ENCODE assay signal across 8 cellular contexts in the genomic region with DNA sequence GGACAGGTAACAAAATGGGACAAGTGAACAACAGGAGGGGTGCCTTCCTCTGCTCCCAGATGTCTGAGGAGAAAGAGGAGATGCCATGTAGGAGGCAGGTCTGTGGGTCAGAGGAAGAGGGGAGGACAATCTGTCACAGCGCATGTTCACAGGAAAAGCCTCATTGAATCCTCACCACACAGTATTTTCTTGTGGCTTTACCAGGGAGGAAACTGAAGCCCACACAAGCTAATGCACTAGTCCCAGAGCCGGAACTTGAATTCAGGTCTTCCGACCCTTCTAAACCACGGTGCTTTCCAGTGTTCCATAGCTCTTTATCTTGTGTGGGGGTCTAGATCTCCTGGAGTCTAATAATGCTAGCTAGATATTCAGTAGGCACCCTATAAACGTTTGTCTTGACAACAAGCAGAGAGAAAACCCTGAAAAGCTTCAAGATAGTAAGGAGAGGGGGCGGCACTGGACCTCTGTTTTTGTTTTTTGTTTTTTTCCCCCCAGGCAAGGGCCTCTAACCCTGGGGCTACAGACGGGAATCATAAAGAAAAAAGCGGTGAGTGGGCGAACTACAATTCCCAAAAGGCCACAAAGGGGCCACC. TPM values are rescaled to one million over a fixed set of nuclear protein-coding genes. Genes with fewer than 3 reads are reported as not detected.
DNase-seq lines count a peak whose midpoint lies in the region; ATAC-seq and TF ChIP-seq lines count a peak whose summit lies in the region.

No MANE protein-coding gene starts in this region.

- peak overlapping the region; percentile 93 to 96 (median 95) for H3K4me3 Mint-ChIP-seq in T-cell
- H3K4me3 Mint-ChIP-seq in stimulated activated memory B cell treated with anti-CD40 and anti-IgM and Interleukin-4, amounts not matched to agents 10 μg/mL and 1 μg/mL and 100 μg/mL, for 72 hours = peak overlapping the region; percentile 94

- no peaks in the 10 kb centered on the region for H3K9me3 ChIP-seq in HEK293 (ENCODE audit: control insufficient read depth, insufficient read depth, low read depth, low read length)

- POLR2A ChIA-PET in HEK293 (lab: Yijun Ruan, JAX) (interaction anchor here (0.6 to 3.5 kb wide), 10 partner anchors 8 to 593 kb away, joined by 3 to 72 read pairs (median 7); partner anchors contain the start of genes DDIT3, GLI1, INHBE and NXPH4), T-cell (lab: Charles Lee) (interaction anchor here (0.5 to 0.7 kb wide), 6 partner anchors 21 to 1321 kb away, joined by 3 to 8 read pairs (median 4); partner anchors contain the start of gene STAC3 (in 1 of the 2))

- H3K36me3 ChIP-seq in HEK293 (ENCODE audit: control insufficient read depth in 2 of 2, insufficient read depth in 1 of 2, low read length in 2 of 2) = peaks cover 0 to 35% of the 10 kb centered on the region in 2 experiments; a peak in 1 of 3 replicates

- no peak for TF ChIP-seq CTCF in HEK293 (tag by site-specific recombination; IDR thresholded peaks at IDR 0.05)

- no peak overlapping the region for H3K4me3 ChIP-seq in HEK293 (ENCODE audit: low read depth, low read length)

- H3K36me3 Mint-ChIP-seq in T-cell = peaks cover 27% of the 10 kb centered on the region
- peaks cover 33% of the 10 kb centered on the region for H3K36me3 Mint-ChIP-seq in stimulated activated memory B cell treated with anti-CD40 and anti-IgM and Interleukin-4, amounts not matched to agents 10 μg/mL and 1 μg/mL and 100 μg/mL, for 72 hours

- peaks cover 45 to 67% (median 53%) of the 10 kb centered on the region in 3 donors for H3K4me1 Mint-ChIP-seq in T-cell
- peaks cover 72% of the 10 kb centered on the region for H3K4me1 Mint-ChIP-seq in stimulated activated memory B cell treated with anti-CD40 and anti-IgM and Interleukin-4, amounts not matched to agents 10 μg/mL and 1 μg/mL and 100 μg/mL, for 72 hours

- no peaks in the 10 kb centered on the region for H3K9me3 Mint-ChIP-seq in T-cell
- no peaks in the 10 kb centered on the region for H3K9me3 Mint-ChIP-seq in stimulated activated memory B cell treated with anti-CD40 and anti-IgM and Interleukin-4, amounts not matched to agents 10 μg/mL and 1 μg/mL and 100 μg/mL, for 72 hours

- CTCF ChIA-PET in HEK293 (lab: Yijun Ruan, JAX) = interaction anchor here (0.5 to 23.3 kb wide), 12 partner anchors 11 to 507 kb away, joined by 3 to 628 read pairs (median 3); partner anchors contain the start of gene NXPH4
- CTCF ChIA-PET in T-cell (lab: Charles Lee) = interaction anchor here (0.6 to 3.1 kb wide), 16 partner anchors 8 to 429 kb away, joined by 3 to 38 read pairs (median 6); a partner anchor contains a TSS

- peak; percentile 59 for DNase-seq in DMS53 (lab: John Stamatoyannopoulos, UW)
- no peak for DNase-seq in T-cell
- peak; percentile 43 for DNase-seq in fibroblast of peridontal ligament (ENCODE audit: extremely low read depth)
- no peak for DNase-seq in COLO829 (ENCODE audit: low spot score)
- no peak for DNase-seq in hepatic stellate cell (ENCODE audit: low spot score)

- H3K4me1 ChIP-seq in HEK293 (ENCODE audit: control insufficient read depth, insufficient read depth, low read length) = peaks cover 11% of the 10 kb centered on the region

- peaks cover 13 to 29% of the 10 kb centered on the region in 2 donors for H3K27me3 Mint-ChIP-seq in T-cell
- peaks cover 16% of the 10 kb centered on the region for H3K27me3 Mint-ChIP-seq in stimulated activated memory B cell treated with anti-CD40 and anti-IgM and Interleukin-4, amounts not matched to agents 10 μg/mL and 1 μg/mL and 100 μg/mL, for 72 hours

- peak overlapping the region; percentile 87; the same call in 1 of the 2 replicates for H3K27ac ChIP-seq in HEK293 (ENCODE audit: extremely low read depth, low read depth, low read length)

- ATAC-seq in T-cell (replicated peaks in 1 of 4) (peak; percentile 16 to 20 (median 17)), HG03025 (IDR thresholded peaks at IDR 0.05; ENCODE audit: low FRiP score, unreplicated experiment) (no peak)
- peak; percentile 1 for ATAC-seq in stimulated activated memory B cell treated with anti-CD40 and anti-IgM and Interleukin-4, amounts not matched to agents 10 μg/mL and 1 μg/mL and 100 μg/mL, for 72 hours

- peak overlapping the region; percentile 84 to 86 for H3K27ac Mint-ChIP-seq in T-cell
- H3K27ac Mint-ChIP-seq in stimulated activated memory B cell treated with anti-CD40 and anti-IgM and Interleukin-4, amounts not matched to agents 10 μg/mL and 1 μg/mL and 100 μg/mL, for 72 hours = peak overlapping the region; percentile 96

TF ChIP-seq in HEK293, 187 proteins besides CTCF, POLR2A, EP300 and RAD21:
- TF ChIP-seq ZNF76 (tag by site-specific recombination; IDR thresholded peaks at IDR 0.05; ENCODE audit: borderline replicate concordance, low read depth) = peak; percentile 84
- TF ChIP-seq ZNF843 (tag by site-specific recombination; IDR thresholded peaks at IDR 0.05) = no peak
- TF ChIP-seq, protein P1, sequence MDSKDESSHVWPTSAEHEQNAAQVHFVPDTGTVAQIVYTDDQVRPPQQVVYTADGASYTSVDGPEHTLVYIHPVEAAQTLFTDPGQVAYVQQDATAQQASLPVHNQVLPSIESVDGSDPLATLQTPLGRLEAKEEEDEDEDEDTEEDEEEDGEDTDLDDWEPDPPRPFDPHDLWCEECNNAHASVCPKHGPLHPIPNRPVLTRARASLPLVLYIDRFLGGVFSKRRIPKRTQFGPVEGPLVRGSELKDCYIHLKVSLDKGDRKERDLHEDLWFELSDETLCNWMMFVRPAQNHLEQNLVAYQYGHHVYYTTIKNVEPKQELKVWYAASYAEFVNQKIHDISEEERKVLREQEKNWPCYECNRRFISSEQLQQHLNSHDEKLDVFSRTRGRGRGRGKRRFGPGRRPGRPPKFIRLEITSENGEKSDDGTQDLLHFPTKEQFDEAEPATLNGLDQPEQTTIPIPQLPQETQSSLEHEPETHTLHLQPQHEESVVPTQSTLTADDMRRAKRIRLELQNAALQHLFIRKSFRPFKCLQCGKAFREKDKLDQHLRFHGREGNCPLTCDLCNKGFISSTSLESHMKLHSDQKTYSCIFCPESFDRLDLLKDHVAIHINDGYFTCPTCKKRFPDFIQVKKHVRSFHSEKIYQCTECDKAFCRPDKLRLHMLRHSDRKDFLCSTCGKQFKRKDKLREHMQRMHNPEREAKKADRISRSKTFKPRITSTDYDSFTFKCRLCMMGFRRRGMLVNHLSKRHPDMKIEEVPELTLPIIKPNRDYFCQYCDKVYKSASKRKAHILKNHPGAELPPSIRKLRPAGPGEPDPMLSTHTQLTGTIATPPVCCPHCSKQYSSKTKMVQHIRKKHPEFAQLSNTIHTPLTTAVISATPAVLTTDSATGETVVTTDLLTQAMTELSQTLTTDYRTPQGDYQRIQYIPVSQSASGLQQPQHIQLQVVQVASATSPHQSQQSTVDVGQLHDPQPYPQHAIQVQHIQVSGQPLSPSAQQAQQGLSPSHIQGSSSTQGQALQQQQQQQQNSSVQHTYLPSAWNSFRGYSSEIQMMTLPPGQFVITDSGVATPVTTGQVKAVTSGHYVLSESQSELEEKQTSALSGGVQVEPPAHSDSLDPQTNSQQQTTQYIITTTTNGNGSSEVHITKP (tag by site-specific recombination; IDR thresholded peaks at IDR 0.05) = peak; percentile 80
- TF ChIP-seq ZNF561 (tag by site-specific recombination; IDR thresholded peaks at IDR 0.05; ENCODE audit: borderline replicate concordance) = 0 out of 2 replicates have a peak, but pooled peaks have one; percentile 1
- TF ChIP-seq SP2 (tag by site-specific recombination; IDR thresholded peaks at IDR 0.05) = no peak
- TF ChIP-seq ZNF366 (tag by site-specific recombination; conservative IDR thresholded peaks at IDR 0.05) = 0 out of 2 replicates have a peak, but pooled peaks have one; percentile 26
- TF ChIP-seq ZFHX2 (tag by site-specific recombination; conservative IDR thresholded peaks at IDR 0.05) = 0 out of 2 replicates have a peak, but pooled peaks have one; percentile 17
TF ChIP-seq in HEK293: peak in this region for 5.

RNA-seq across cellular contexts. Expression of gene SHMT2, which starts 0.4 kb away (rescaled TPM):
- total RNA-seq in T-cell = 10 to 100 TPM; 31.0 to 80.9 (median 55.6) TPM

RNA-seq across cellular contexts. Expression of gene NXPH4, which starts 12.5 kb away (rescaled TPM):
- total RNA-seq in T-cell = 1 to 10 TPM in 2 of 5 donors, under 1 TPM in 2, not detected in 1; 0.49 to 4.5 (median 1.0) TPM

RNA-seq across cellular contexts. Expression of gene STAC3, which starts 21.9 kb away (rescaled TPM):
- total RNA-seq in T-cell = 1 to 10 TPM; 1.3 to 4.9 (median 2.9) TPM

Comparison
In these comparisons a context has a peak if more than half of its experiments do, and no peak if none do; other contexts are left out.
1. DNase-seq: peak in DMS53 (single experiment) and fibroblast of peridontal ligament (single experiment); none in T-cell (0 of 34), COLO829 (single experiment) and hepatic stellate cell (single experiment).